In genomic region chr22:17198188-17199130, GRCh38 we compare ENCODE assay signal across 9 cellular contexts. TPM values are rescaled to one million over a fixed set of nuclear protein-coding genes. Genes with fewer than 3 reads are reported as not detected.
DNase-seq lines count a peak whose midpoint lies in the region; ATAC-seq and TF ChIP-seq lines count a peak whose summit lies in the region.
"Had no signal": no experiment of that assay in that cellular context is flagged by ENCODE, and none has a peak within 500 bp of the region (broad histone marks: within the 10 kb centered on the region; RNA-seq: fewer than 3 reads in every experiment).

No MANE protein-coding gene starts in this region.

- DNase-seq in NCI-H774 (lab: John Stamatoyannopoulos, UW) (peak; percentile 36), mesothelial cell of epicardium (ENCODE audit: low spot score in 2 of 2, unreplicated experiment in 2 of 2) (peak; percentile 32 to 61), upper lobe of right lung (no peak), Kasumi-1 (lab: John Stamatoyannopoulos, UW) (no peak)
- no peak for DNase-seq in activated CD4-positive, alpha-beta T cell treated with anti-CD3 and anti-CD28 coated beads for 48 hours
- DNase-seq: activated T-cell treated with anti-CD3 and anti-CD28 coated beads, Interleukin-2, amount 50 U/mL, for 72 hours had no signal

- no peaks in the 10 kb centered on the region for H3K9me3 Mint-ChIP-seq in mesothelial cell of epicardium
- H3K9me3 Mint-ChIP-seq: activated T-cell treated with anti-CD3 and anti-CD28 coated beads, Interleukin-2, amount 50 U/mL, for 72 hours had no signal

- no peaks in the 10 kb centered on the region for H3K27me3 Mint-ChIP-seq in mesothelial cell of epicardium (ENCODE audit: low read depth)

- H3K36me3 ChIP-seq in upper lobe of right lung = no peaks in the 10 kb centered on the region

- intact Hi-C loops in upper lobe of right lung (cut with DNase I) = no loop called here

- H3K4me1 ChIP-seq in upper lobe of right lung = no peaks in the 10 kb centered on the region

- peaks cover 19% of the 10 kb centered on the region for H3K4me1 Mint-ChIP-seq in mesothelial cell of epicardium

- peak; percentile 33 for ATAC-seq in esophagus mucosa
- ATAC-seq in upper lobe of right lung = peak; percentile 53
- ATAC-seq in GM19035 (IDR thresholded peaks at IDR 0.05; ENCODE audit: unreplicated experiment) = no peak
- ATAC-seq: activated T-cell treated with anti-CD3 and anti-CD28 coated beads, Interleukin-2, amount 50 U/mL, for 72 hours; Panc1 had no signal

- H3K4me3 ChIP-seq in upper lobe of right lung = peak overlapping the region; percentile 33

- no peaks in the 10 kb centered on the region for H3K9me3 ChIP-seq in upper lobe of right lung

- H3K36me3 Mint-ChIP-seq in mesothelial cell of epicardium = no peaks in the 10 kb centered on the region

- peak overlapping the region; percentile 68 for H3K27ac ChIP-seq in upper lobe of right lung

- no peak for TF ChIP-seq CTCF in mesothelial cell of epicardium (IDR thresholded peaks at IDR 0.05; ENCODE audit: unreplicated experiment)
- no peak for TF ChIP-seq CTCF in upper lobe of right lung (IDR thresholded peaks at IDR 0.05)

- peak overlapping the region; percentile 93 for H3K27ac Mint-ChIP-seq in mesothelial cell of epicardium
- H3K27ac Mint-ChIP-seq: activated T-cell treated with anti-CD3 and anti-CD28 coated beads, Interleukin-2, amount 50 U/mL, for 72 hours had no signal

- H3K27me3 ChIP-seq in upper lobe of right lung = no peaks in the 10 kb centered on the region

- H3K4me3 Mint-ChIP-seq in mesothelial cell of epicardium = peak overlapping the region; percentile 75
- H3K4me3 Mint-ChIP-seq: activated T-cell treated with anti-CD3 and anti-CD28 coated beads, Interleukin-2, amount 50 U/mL, for 72 hours had no signal

RNA-seq across cellular contexts. Expression of gene ADA2, which starts 20.8 kb away (rescaled TPM):
- total RNA-seq in esophagus mucosa = 2.0 TPM
- total RNA-seq in mesothelial cell of epicardium = 43.1 to 45.6 TPM (median 44.9 TPM) in 3 replicates
- 82.2 TPM for total RNA-seq in upper lobe of right lung

RNA-seq across cellular contexts. Expression of gene HDHD5, which starts 39.4 kb away (rescaled TPM):
- total RNA-seq in esophagus mucosa (20.1 TPM), mesothelial cell of epicardium (42.3 to 47.1 TPM (median 42.6 TPM) in 3 replicates), upper lobe of right lung (22.7 TPM)

Comparison
In these comparisons a context has a peak if more than half of its experiments do, and no peak if none do; other contexts are left out.
1. DNase-seq: peak in NCI-H774 (single experiment) and mesothelial cell of epicardium (2 of 2); none in upper lobe of right lung (single experiment), activated CD4-positive, alpha-beta T cell treated with anti-CD3 and anti-CD28 coated beads for 48 hours (single experiment) and Kasumi-1 (0 of 2).
2. RNA of gene ADA2, which starts 20.8 kb away (total RNA-seq): 82.2 TPM in upper lobe of right lung (single experiment) and 43.1 to 45.6 TPM in mesothelial cell of epicardium; 2.0 TPM in esophagus mucosa (single experiment); every median in the first group is over 10 times any median in the second.